Comparison of ENCODE assay signal across 12 cellular contexts in genomic region chr9:16060457-16061129, GRCh38.
DNase-seq lines count a peak whose midpoint lies in the region; ATAC-seq, FAIRE-seq and TF ChIP-seq lines count a peak whose summit lies in the region.
"Had no signal": no experiment of that assay in that cellular context is flagged by ENCODE, and none has a peak within 500 bp of the region (broad histone marks: within the 10 kb centered on the region; RNA-seq: fewer than 3 reads in every experiment).

No MANE protein-coding gene starts in this region.

- in situ Hi-C loops in GM13977 (cut with MboI; ENCODE audit: low pct_unique_long_range_greater_than_20kb, low sequenced_read_pairs, unreplicated experiment), result no loop called here
- in situ Hi-C loops in G401 (cut with HindIII; ENCODE audit: low sequenced_read_pairs), result no loop called here

- H3K9me3 ChIP-seq in prostate gland, result no peaks in the 10 kb centered on the region
- H3K9me3 ChIP-seq: gastrocnemius medialis had no signal

- TF ChIP-seq CTCF in GM13977 (IDR thresholded peaks at IDR 0.05; ENCODE audit: extremely low read depth, insufficient read depth, missing control alignments), result no peak
- no peak for TF ChIP-seq CTCF in bronchial epithelial cell (IDR thresholded peaks at IDR 0.05; ENCODE audit: insufficient read depth, low read length, severe bottlenecking)
- TF ChIP-seq CTCF in prostate gland (IDR thresholded peaks at IDR 0.05), result no peak
- TF ChIP-seq CTCF in RWPE1 (conservative IDR thresholded peaks at IDR 0.05; ENCODE audit: low read depth), result no peak

- H3K4me1 ChIP-seq in prostate gland (replicated peaks), result no peaks in the 10 kb centered on the region
- H3K4me1 ChIP-seq: gastrocnemius medialis had no signal

- H3K36me3 ChIP-seq in bronchial epithelial cell (ENCODE audit: control insufficient read depth, insufficient read depth, low read length), result no peaks in the 10 kb centered on the region
- H3K36me3 ChIP-seq in prostate gland, result no peaks in the 10 kb centered on the region
- H3K36me3 ChIP-seq: gastrocnemius medialis had no signal

- H3K4me3 ChIP-seq in bronchial epithelial cell (ENCODE audit: low read depth, low read length) (no peak overlapping the region), prostate gland (no peak overlapping the region)
- H3K4me3 ChIP-seq: gastrocnemius medialis had no signal

- TF ChIP-seq POLR2A in prostate gland (IDR thresholded peaks at IDR 0.05), result no peak

- FAIRE-seq in bronchial epithelial cell (lab: Jason Lieb, UNC), result no peak

- POLR2A ChIA-PET in RWPE1 (lab: Yijun Ruan, JAX; ENCODE audit: low non-redundant PET), result no interaction called here

- H3K27me3 ChIP-seq in bronchial epithelial cell (ENCODE audit: control insufficient read depth, insufficient read depth, low read length) (no peaks in the 10 kb centered on the region), prostate gland (replicated peaks; ENCODE audit: insufficient read depth) (no peaks in the 10 kb centered on the region)
- H3K27me3 ChIP-seq: gastrocnemius medialis had no signal

- DNase-seq in GM13977 (ENCODE audit: low spot score) (peak; percentile 43), bronchial epithelial cell (ENCODE audit: low read depth) (peak; percentile 29), substantia nigra (lab: John Stamatoyannopoulos, UW) (no peak), prostate gland (ENCODE audit: low spot score) (no peak), G401 (ENCODE audit: low spot score) (no peak), RWPE1 (ENCODE audit: low spot score) (no peak)
- DNase-seq: effector CD8-positive, alpha-beta T cell; gastrocnemius medialis; NCI-H774; stimulated activated CD4-positive, alpha-beta T cell treated with anti-CD3 and anti-CD28 coated beads, Interleukin-2, amount 100 ng/mL, for 48 hours had no signal

- CTCF ChIA-PET in RWPE1 (lab: Yijun Ruan, JAX), result no interaction called here

- 69% methylated on average over 3 of the region's 3 CpGs for WGBS in prostate gland

- H3K27ac ChIP-seq in substantia nigra (ENCODE audit: low read depth, low read length, poor library complexity, severe bottlenecking), result no peak overlapping the region
- H3K27ac ChIP-seq in prostate gland, result no peak overlapping the region
- no peak overlapping the region for H3K27ac ChIP-seq in RWPE1
- H3K27ac ChIP-seq: gastrocnemius medialis had no signal

- intact Hi-C loops in prostate gland (cut with DNase I), result no loop called here

- ATAC-seq in GM19372 (IDR thresholded peaks at IDR 0.05; ENCODE audit: low read depth, unreplicated experiment), result peak; percentile 45
- peak; percentile 47 for ATAC-seq in HG02970 (IDR thresholded peaks at IDR 0.05; ENCODE audit: low FRiP score, unreplicated experiment)
- ATAC-seq: gastrocnemius medialis had no signal

Comparison
In these comparisons a context has a peak if more than half of its experiments do, and no peak if none do; other contexts are left out.
1. DNase-seq: peak in GM13977 (single experiment) and bronchial epithelial cell (single experiment); none in substantia nigra (0 of 49), prostate gland (single experiment), G401 (single experiment) and RWPE1 (single experiment).